10 cellular contexts compared by ENCODE assay signal in genomic region chr1:25703671-25704637, GRCh38.
A peak's percentile ranks its signal among the peaks of the same experiment; 100 is the strongest.
DNase-seq lines count a peak whose midpoint lies in the region; ATAC-seq lines count a peak whose summit lies in the region.
"Had no signal": no experiment of that assay in that cellular context is flagged by ENCODE, and none has a peak within 500 bp of the region (broad histone marks: within the 10 kb centered on the region; RNA-seq: fewer than 3 reads in every experiment).

No MANE protein-coding gene starts in this region.

- ATAC-seq in activated CD4-positive, alpha-beta T cell treated with anti-CD3 and anti-CD28 coated beads for 36 hours, result peak; percentile 84
- ATAC-seq in activated T-cell treated with anti-CD3 and anti-CD28 coated beads, Interleukin-2, amount 50 U/mL, for 4 hours, result peak; percentile 67 to 81
- ATAC-seq in HG02571 (IDR thresholded peaks at IDR 0.05; ENCODE audit: unreplicated experiment), result no peak

- CTCF ChIA-PET in activated CD4-positive, alpha-beta T cell treated with anti-CD3 and anti-CD28 coated beads for 36 hours (lab: Charles Lee), result interaction anchor here (0.6 to 1.7 kb wide), 7 partner anchors 11 to 165 kb away, joined by 3 to 6 read pairs (median 3); no protein-coding TSS in a partner anchor

- POLR2A ChIA-PET in activated CD4-positive, alpha-beta T cell treated with anti-CD3 and anti-CD28 coated beads for 36 hours (lab: Charles Lee), result interaction anchor here (0.6 kb wide), 1 partner anchor 44 kb away, joined by 3 read pairs; no protein-coding TSS in a partner anchor

- H3K27me3 Mint-ChIP-seq in activated CD4-positive, alpha-beta T cell treated with anti-CD3 and anti-CD28 coated beads for 36 hours, result no peaks in the 10 kb centered on the region
- no peaks in the 10 kb centered on the region for H3K27me3 Mint-ChIP-seq in activated T-cell treated with anti-CD3 and anti-CD28 coated beads, Interleukin-2, amount 50 U/mL, for 4 hours (ENCODE audit: low read depth)
- H3K27me3 Mint-ChIP-seq in immature natural killer cell (ENCODE audit: low read depth in 3 of 3), result peaks cover 3 to 16% (median 7%) of the 10 kb centered on the region in 3 donors
- peaks cover 8% of the 10 kb centered on the region for H3K27me3 Mint-ChIP-seq in stimulated activated naive CD8-positive, alpha-beta T cell treated with anti-CD3 and anti-CD28 coated beads, Interleukin-15, Interleukin-2, amounts not matched to agents 100 ng/mL and 50 ng/mL, for 24 hours

- peak; percentile 59 for DNase-seq in activated CD4-positive, alpha-beta T cell treated with anti-CD3 and anti-CD28 coated beads for 36 hours
- DNase-seq in activated CD4-positive, alpha-beta T cell treated with anti-CD3 and anti-CD28 coated beads, Interleukin-2, amount 50 U/mL, for 1 hour, result no peak
- no peak for DNase-seq in activated T-cell treated with anti-CD3 and anti-CD28 coated beads, Interleukin-2, amount 50 U/mL, for 4 hours
- peak; percentile 63 to 70 (median 69) for DNase-seq in immature natural killer cell
- DNase-seq in NCI-H526 treated with DMSO at 0.1 percent for 48 hours (lab: John Stamatoyannopoulos, UW), result no peak
- DNase-seq in NCI-H1048 (lab: John Stamatoyannopoulos, UW), result no peak
- DNase-seq: naive B cell, NCI-H69 had no signal

- H3K4me3 Mint-ChIP-seq in activated CD4-positive, alpha-beta T cell treated with anti-CD3 and anti-CD28 coated beads for 36 hours, result no peak overlapping the region
- H3K4me3 Mint-ChIP-seq in activated T-cell treated with anti-CD3 and anti-CD28 coated beads, Interleukin-2, amount 50 U/mL, for 4 hours, result no peak overlapping the region
- H3K4me3 Mint-ChIP-seq in immature natural killer cell, result peak overlapping the region; percentile 10 to 67 (median 57)
- H3K4me3 Mint-ChIP-seq in stimulated activated naive CD8-positive, alpha-beta T cell treated with anti-CD3 and anti-CD28 coated beads, Interleukin-15, Interleukin-2, amounts not matched to agents 100 ng/mL and 50 ng/mL, for 24 hours, result no peak overlapping the region
- H3K4me3 Mint-ChIP-seq: naive B cell had no signal

- no peaks in the 10 kb centered on the region for H3K36me3 Mint-ChIP-seq in activated CD4-positive, alpha-beta T cell treated with anti-CD3 and anti-CD28 coated beads for 36 hours (ENCODE audit: low read depth)
- no peaks in the 10 kb centered on the region for H3K36me3 Mint-ChIP-seq in activated T-cell treated with anti-CD3 and anti-CD28 coated beads, Interleukin-2, amount 50 U/mL, for 4 hours (ENCODE audit: insufficient read depth)
- peaks cover 0 to 17% (median 3%) of the 10 kb centered on the region in 3 donors for H3K36me3 Mint-ChIP-seq in immature natural killer cell
- H3K36me3 Mint-ChIP-seq in stimulated activated naive CD8-positive, alpha-beta T cell treated with anti-CD3 and anti-CD28 coated beads, Interleukin-15, Interleukin-2, amounts not matched to agents 100 ng/mL and 50 ng/mL, for 24 hours (ENCODE audit: low read depth), result no peaks in the 10 kb centered on the region
- H3K36me3 Mint-ChIP-seq: naive B cell had no signal

- H3K27ac Mint-ChIP-seq in activated CD4-positive, alpha-beta T cell treated with anti-CD3 and anti-CD28 coated beads for 36 hours, result peak overlapping the region; percentile 42
- peak overlapping the region in 3 of 6 donors; percentile 16 to 74 (median 37) for H3K27ac Mint-ChIP-seq in immature natural killer cell
- peak overlapping the region; percentile 50 for H3K27ac Mint-ChIP-seq in stimulated activated naive CD8-positive, alpha-beta T cell treated with anti-CD3 and anti-CD28 coated beads, Interleukin-15, Interleukin-2, amounts not matched to agents 100 ng/mL and 50 ng/mL, for 24 hours

- H3K4me1 Mint-ChIP-seq in activated CD4-positive, alpha-beta T cell treated with anti-CD3 and anti-CD28 coated beads for 36 hours, result peaks cover 51% of the 10 kb centered on the region
- peaks cover 41% of the 10 kb centered on the region for H3K4me1 Mint-ChIP-seq in activated T-cell treated with anti-CD3 and anti-CD28 coated beads, Interleukin-2, amount 50 U/mL, for 4 hours (ENCODE audit: low read depth)
- peaks cover 21 to 22% of the 10 kb centered on the region in 2 donors for H3K4me1 Mint-ChIP-seq in immature natural killer cell
- H3K4me1 Mint-ChIP-seq in stimulated activated naive CD8-positive, alpha-beta T cell treated with anti-CD3 and anti-CD28 coated beads, Interleukin-15, Interleukin-2, amounts not matched to agents 100 ng/mL and 50 ng/mL, for 24 hours (ENCODE audit: low read depth), result peaks cover 25% of the 10 kb centered on the region
- H3K4me1 Mint-ChIP-seq: naive B cell had no signal

- H3K9me3 Mint-ChIP-seq in activated CD4-positive, alpha-beta T cell treated with anti-CD3 and anti-CD28 coated beads for 36 hours (ENCODE audit: low read depth), result no peaks in the 10 kb centered on the region
- no peaks in the 10 kb centered on the region for H3K9me3 Mint-ChIP-seq in activated T-cell treated with anti-CD3 and anti-CD28 coated beads, Interleukin-2, amount 50 U/mL, for 4 hours
- H3K9me3 Mint-ChIP-seq in immature natural killer cell, result no peaks in the 10 kb centered on the region
- H3K9me3 Mint-ChIP-seq in stimulated activated naive CD8-positive, alpha-beta T cell treated with anti-CD3 and anti-CD28 coated beads, Interleukin-15, Interleukin-2, amounts not matched to agents 100 ng/mL and 50 ng/mL, for 24 hours, result no peaks in the 10 kb centered on the region
- H3K9me3 Mint-ChIP-seq: naive B cell had no signal

- intact Hi-C loops in activated CD4-positive, alpha-beta T cell treated with anti-CD3 and anti-CD28 coated beads for 36 hours (cut with DNase I, micrococcal nuclease), result no loop called here

Comparison
In these comparisons a context has a peak if more than half of its experiments do, and no peak if none do; other contexts are left out.
1. DNase-seq: peak in activated CD4-positive, alpha-beta T cell treated with anti-CD3 and anti-CD28 coated beads for 36 hours (single experiment) and immature natural killer cell (3 of 3); none in activated CD4-positive, alpha-beta T cell treated with anti-CD3 and anti-CD28 coated beads, Interleukin-2, amount 50 U/mL, for 1 hour (single experiment), activated T-cell treated with anti-CD3 and anti-CD28 coated beads, Interleukin-2, amount 50 U/mL, for 4 hours (single experiment), NCI-H526 treated with DMSO at 0.1 percent for 48 hours (single experiment) and NCI-H1048 (single experiment).
2. H3K4me3 Mint-ChIP-seq: peak in immature natural killer cell (5 of 5); none in activated CD4-positive, alpha-beta T cell treated with anti-CD3 and anti-CD28 coated beads for 36 hours (single experiment), activated T-cell treated with anti-CD3 and anti-CD28 coated beads, Interleukin-2, amount 50 U/mL, for 4 hours (single experiment) and stimulated activated naive CD8-positive, alpha-beta T cell treated with anti-CD3 and anti-CD28 coated beads, Interleukin-15, Interleukin-2, amounts not matched to agents 100 ng/mL and 50 ng/mL, for 24 hours (single experiment).